Comparison of ENCODE assay signal across 2 cellular contexts in genomic region chr10:123970927-123971286, GRCh38.
TF ChIP-seq lines count a peak whose summit lies in the region.

No MANE protein-coding gene starts in this region.

TF ChIP-seq in GM12891, 5 proteins besides CTCF, POLR2A, EP300 and RAD21 (continued from another document):
- TF ChIP-seq TAF1 (IDR thresholded peaks at IDR 0.05; ENCODE audit: low read depth, low read length): no peak
TF ChIP-seq in GM12891: peak in this region for 0.

TF ChIP-seq in WTC11, 78 proteins besides CTCF, POLR2A, EP300 and RAD21 (continued from another document):
- TF ChIP-seq USF1 (CRISPR knock-in tag; IDR thresholded peaks at IDR 0.05) (no peak), PRRX2 (CRISPR knock-in tag; IDR thresholded peaks at IDR 0.05) (no peak), TEAD1 (CRISPR knock-in tag; IDR thresholded peaks at IDR 0.05) (no peak), EMX1 (CRISPR knock-in tag; IDR thresholded peaks at IDR 0.05) (no peak), MXD4 (CRISPR knock-in tag; IDR thresholded peaks at IDR 0.05; ENCODE audit: borderline replicate concordance) (no peak), ZNF512 (CRISPR knock-in tag; IDR thresholded peaks at IDR 0.05; ENCODE audit: borderline replicate concordance) (no peak), CREB1 (CRISPR knock-in tag; IDR thresholded peaks at IDR 0.05) (no peak)
